In genomic region chr2:223585691-223586090, GRCh38 we compare ENCODE assay signal across 11 cellular contexts. TPM values are rescaled to one million over a fixed set of nuclear protein-coding genes. Genes with fewer than 3 reads are reported as not detected.
A peak's percentile ranks its signal among the peaks of the same experiment; 100 is the strongest.
DNase-seq lines count a peak whose midpoint lies in the region; ATAC-seq and TF ChIP-seq lines count a peak whose summit lies in the region.
"Had no signal": no experiment of that assay in that cellular context is flagged by ENCODE, and none has a peak within 500 bp of the region (broad histone marks: within the 10 kb centered on the region; RNA-seq: fewer than 3 reads in every experiment).

No MANE protein-coding gene starts in this region.

- H3K4me2 ChIP-seq in PC-9, result peak overlapping the region; percentile 4; the same call in 1 of the 2 replicates

- H3K4me1 Mint-ChIP-seq in Calu3 (ENCODE audit: low read depth, unreplicated experiment), result no peaks in the 10 kb centered on the region

- TF ChIP-seq EP300 in gastroesophageal sphincter (IDR thresholded peaks at IDR 0.05), result no peak

- H3K4me3 Mint-ChIP-seq in Calu3 (ENCODE audit: low read depth, unreplicated experiment), result no peak overlapping the region

- H3K9me3 Mint-ChIP-seq in Calu3 (ENCODE audit: low read depth, unreplicated experiment), result no peaks in the 10 kb centered on the region

- H2AFZ ChIP-seq in PC-9, result no peak overlapping the region

- H4K20me1 ChIP-seq in PC-9 (ENCODE audit: insufficient read depth), result no peaks in the 10 kb centered on the region

- H3K36me3 Mint-ChIP-seq in Calu3 (ENCODE audit: insufficient read depth, unreplicated experiment), result no peaks in the 10 kb centered on the region

- peaks cover 21% of the 10 kb centered on the region for H3K4me1 ChIP-seq in PC-9 (replicated peaks; ENCODE audit: insufficient read depth)
- no peaks in the 10 kb centered on the region for H3K4me1 ChIP-seq in gastroesophageal sphincter

- DNase-seq in Calu3 (peak; percentile 38), NCI-H146 treated with DMSO at 0.1 percent for 48 hours (lab: John Stamatoyannopoulos, UW; ENCODE audit: unreplicated experiment) (peak; percentile 66), PC-9 (peak; percentile 43 to 72), OCI-M2 (lab: John Stamatoyannopoulos, UW; ENCODE audit: unreplicated experiment) (no peak), CD1c-positive myeloid dendritic cell (ENCODE audit: extremely low spot score) (no peak)
- DNase-seq in stimulated activated naive CD4-positive, alpha-beta T cell (lab: John Stamatoyannopoulos, UW), result no peak
- DNase-seq: ovary, WERI-Rb-1 had no signal

- H3K4me3 ChIP-seq in PC-9 (no peak overlapping the region), gastroesophageal sphincter (no peak overlapping the region)
- H3K4me3 ChIP-seq: ovary had no signal

- H3K27me3 Mint-ChIP-seq in Calu3 (ENCODE audit: unreplicated experiment), result no peaks in the 10 kb centered on the region

- no peaks in the 10 kb centered on the region for H3K9me2 ChIP-seq in PC-9 (ENCODE audit: insufficient read depth)

- H3K27me3 ChIP-seq in PC-9 (ENCODE audit: insufficient read depth, low read depth), result no peaks in the 10 kb centered on the region
- no peaks in the 10 kb centered on the region for H3K27me3 ChIP-seq in gastroesophageal sphincter
- H3K27me3 ChIP-seq: ovary had no signal

- BruUV-seq in Calu3 (replicated peaks; lab: Mats Ljungman, UMichigan) (no TSS peak), PC-9 (replicated peaks; lab: Mats Ljungman, UMichigan) (no TSS peak)

- no peaks in the 10 kb centered on the region for H3F3A ChIP-seq in PC-9 (ENCODE audit: insufficient read depth, low read depth)

- H3K9me3 ChIP-seq in PC-9 (ENCODE audit: insufficient read depth, low read depth) (peaks cover 7% of the 10 kb centered on the region; the same call in 1 of the 2 replicates), gastroesophageal sphincter (no peaks in the 10 kb centered on the region)
- H3K9me3 ChIP-seq: ovary had no signal

- CTCF ChIA-PET in Calu3 (lab: Charles Lee), result no interaction called here
- CTCF ChIA-PET in PC-9 (lab: Charles Lee), result no interaction called here

- H3K36me3 ChIP-seq in PC-9 (ENCODE audit: low read depth), result no peaks in the 10 kb centered on the region
- H3K36me3 ChIP-seq in gastroesophageal sphincter, result no peaks in the 10 kb centered on the region
- H3K36me3 ChIP-seq: ovary, WERI-Rb-1 had no signal

- POLR2A ChIA-PET in PC-9 (lab: Charles Lee; ENCODE audit: unreplicated experiment), result no interaction called here

- no peak for TF ChIP-seq POLR2A in gastroesophageal sphincter (IDR thresholded peaks at IDR 0.05)

- no peak overlapping the region for H3K27ac Mint-ChIP-seq in Calu3 (ENCODE audit: unreplicated experiment)

- intact Hi-C loops in Calu3 (cut with micrococcal nuclease; ENCODE audit: unreplicated experiment) (no loop called here), PC-9 (cut with micrococcal nuclease; ENCODE audit: unreplicated experiment) (no loop called here)

- TF ChIP-seq CTCF in Calu3 (IDR thresholded peaks at IDR 0.05; ENCODE audit: unreplicated experiment), result no peak
- no peak for TF ChIP-seq CTCF in PC-9 (conservative IDR thresholded peaks at IDR 0.05)
- no peak for TF ChIP-seq CTCF in gastroesophageal sphincter (IDR thresholded peaks at IDR 0.05)

- peak; percentile 41 for ATAC-seq in gastroesophageal sphincter
- no peak for ATAC-seq in HG03378 (IDR thresholded peaks at IDR 0.05; ENCODE audit: unreplicated experiment)

- H3K27ac ChIP-seq in PC-9 (no peak overlapping the region), gastroesophageal sphincter (no peak overlapping the region)
- H3K27ac ChIP-seq: C4-2B, ovary, WERI-Rb-1 had no signal

- 29 to 39% methylated on average over 3 to 4 of the region's 4 CpGs for WGBS in gastroesophageal sphincter (ENCODE audit: low coverage in 1 of 2), 2 donors

- no peaks in the 10 kb centered on the region for H3K79me2 ChIP-seq in PC-9 (ENCODE audit: low read depth)

RNA-seq across cellular contexts. Expression of gene SCG2, which starts 16.5 kb away (rescaled TPM):
- total RNA-seq in Calu3 (2022) (0.52 and 0.56 TPM in 2 replicates), PC-9 (2021) (0.48 and 0.81 TPM in 2 replicates), gastroesophageal sphincter (1 to 10 TPM in 3 of 4 donors, under 1 TPM in 1; 0.78 to 8.4 (median 3.5) TPM)

Comparison
In these comparisons a context has a peak if more than half of its experiments do, and no peak if none do; other contexts are left out.
1. DNase-seq: peak in Calu3 (single experiment), NCI-H146 treated with DMSO at 0.1 percent for 48 hours (single experiment) and PC-9 (2 of 2); none in stimulated activated naive CD4-positive, alpha-beta T cell (0 of 6), OCI-M2 (single experiment) and CD1c-positive myeloid dendritic cell (single experiment).